ENCODE assay signal across 13 cellular contexts in genomic region chr6:24228681-24229255, GRCh38.
DNase-seq lines count a peak whose midpoint lies in the region; ATAC-seq and TF ChIP-seq lines count a peak whose summit lies in the region.
"Had no signal": no experiment of that assay in that cellular context is flagged by ENCODE, and none has a peak within 500 bp of the region (broad histone marks: within the 10 kb centered on the region; RNA-seq: fewer than 3 reads in every experiment).

No MANE protein-coding gene starts in this region.

- DNase-seq in AG10803 (ENCODE audit: low read depth) (peak; percentile 60), GM23338 (ENCODE audit: low spot score) (no peak), RKO (ENCODE audit: low spot score) (peak; percentile 30), islet precursor cell (peak; percentile 83), GM20000 (ENCODE audit: low spot score) (no peak)
- DNase-seq in activated CD4-positive, alpha-beta T cell treated with anti-CD3 and anti-CD28 coated beads, Interleukin-2, amount 10 ng/mL, durations not matched to agents 24 days and 14 days = no peak
- no peak for DNase-seq in stimulated activated CD4-positive, alpha-beta T cell treated with anti-CD3 and anti-CD28 coated beads, Interleukin-2, amount 100 ng/mL, for 24 hours
- DNase-seq: activated CD4-positive, CD25-positive, alpha-beta regulatory T cell; effector memory CD4-positive, alpha-beta T cell; NCI-H187 treated with DMSO at 0.1 percent for 48 hours; stimulated activated naive B cell treated with anti-CD40 and anti-IgM and Interleukin-4, amounts not matched to agents 10 μg/mL and 1 μg/mL and 100 μg/mL, for 72 hours had no signal

- H2AFZ ChIP-seq in GM23338 = peak overlapping the region; percentile 77

- peak overlapping the region; percentile 30; the same call in 1 of the 2 replicates for H3K4me2 ChIP-seq in GM23338

- H3K4me3 ChIP-seq in AG10803 (ENCODE audit: low read length) = no peak overlapping the region
- H3K4me3 ChIP-seq in GM23338 = no peak overlapping the region

- H3K27me3 ChIP-seq in GM23338 (ENCODE audit: insufficient read depth) = no peaks in the 10 kb centered on the region
- H3K27me3 ChIP-seq: neutrophil had no signal

- H3K27me3 Mint-ChIP-seq in GM23338 (ENCODE audit: insufficient read depth, low read depth, poor library complexity) = peaks cover 6% of the 10 kb centered on the region
- peaks cover 2% of the 10 kb centered on the region for H3K27me3 Mint-ChIP-seq in activated CD4-positive, alpha-beta T cell treated with anti-CD3 and anti-CD28 coated beads, Interleukin-2, amount 10 ng/mL, durations not matched to agents 24 days and 14 days

- ATAC-seq in GM23338 (no peak), HG03521 (IDR thresholded peaks at IDR 0.05; ENCODE audit: unreplicated experiment) (no peak)

- H3K9me2 ChIP-seq in GM23338 (ENCODE audit: insufficient read depth) = peaks cover 6% of the 10 kb centered on the region; the same call in 1 of the 2 replicates

- no peak overlapping the region for H3K4me3 Mint-ChIP-seq in GM23338
- no peak overlapping the region for H3K4me3 Mint-ChIP-seq in activated CD4-positive, alpha-beta T cell treated with anti-CD3 and anti-CD28 coated beads, Interleukin-2, amount 10 ng/mL, durations not matched to agents 24 days and 14 days
- H3K4me3 Mint-ChIP-seq: stimulated activated naive B cell treated with anti-CD40 and anti-IgM and Interleukin-4, amounts not matched to agents 10 μg/mL and 1 μg/mL and 100 μg/mL, for 72 hours had no signal

- H3K4me1 ChIP-seq in GM23338 (ENCODE audit: insufficient read depth) = peaks cover 15% of the 10 kb centered on the region

- 0 out of 2 replicates have a peak overlapping the region, but pooled peaks have one; percentile 38 for H3K27ac Mint-ChIP-seq in GM23338
- no peak overlapping the region for H3K27ac Mint-ChIP-seq in activated CD4-positive, alpha-beta T cell treated with anti-CD3 and anti-CD28 coated beads, Interleukin-2, amount 10 ng/mL, durations not matched to agents 24 days and 14 days
- H3K27ac Mint-ChIP-seq: stimulated activated naive B cell treated with anti-CD40 and anti-IgM and Interleukin-4, amounts not matched to agents 10 μg/mL and 1 μg/mL and 100 μg/mL, for 72 hours had no signal

- no peaks in the 10 kb centered on the region for H3F3A ChIP-seq in GM23338 (replicated peaks; ENCODE audit: low read depth)

- no peak for TF ChIP-seq CTCF in AG10803 (conservative IDR thresholded peaks at IDR 0.05; ENCODE audit: low read length)
- TF ChIP-seq CTCF in GM23338 (conservative IDR thresholded peaks at IDR 0.05; ENCODE audit: low read depth in 2 of 2) = no peak
- TF ChIP-seq CTCF in GM20000 (IDR thresholded peaks at IDR 0.05; ENCODE audit: extremely low read depth, missing control alignments) = no peak

- intact Hi-C loops in activated CD4-positive, alpha-beta T cell treated with anti-CD3 and anti-CD28 coated beads, Interleukin-2, amount 10 ng/mL, durations not matched to agents 24 days and 14 days (cut with micrococcal nuclease) = no loop called here

- H4K20me1 ChIP-seq in GM23338 (replicated peaks; ENCODE audit: insufficient read depth) = no peaks in the 10 kb centered on the region

- no peaks in the 10 kb centered on the region for H3K36me3 ChIP-seq in GM23338 (ENCODE audit: insufficient read depth)
- H3K36me3 ChIP-seq: neutrophil had no signal

- peaks cover 25% of the 10 kb centered on the region for H3K4me1 Mint-ChIP-seq in GM23338
- no peaks in the 10 kb centered on the region for H3K4me1 Mint-ChIP-seq in activated CD4-positive, alpha-beta T cell treated with anti-CD3 and anti-CD28 coated beads, Interleukin-2, amount 10 ng/mL, durations not matched to agents 24 days and 14 days
- H3K4me1 Mint-ChIP-seq: stimulated activated naive B cell treated with anti-CD40 and anti-IgM and Interleukin-4, amounts not matched to agents 10 μg/mL and 1 μg/mL and 100 μg/mL, for 72 hours had no signal

- H3K36me3 Mint-ChIP-seq in GM23338 (ENCODE audit: low read depth) = no peaks in the 10 kb centered on the region
- no peaks in the 10 kb centered on the region for H3K36me3 Mint-ChIP-seq in activated CD4-positive, alpha-beta T cell treated with anti-CD3 and anti-CD28 coated beads, Interleukin-2, amount 10 ng/mL, durations not matched to agents 24 days and 14 days (ENCODE audit: low read depth)
- H3K36me3 Mint-ChIP-seq: stimulated activated naive B cell treated with anti-CD40 and anti-IgM and Interleukin-4, amounts not matched to agents 10 μg/mL and 1 μg/mL and 100 μg/mL, for 72 hours had no signal

- H3K27ac ChIP-seq in GM23338 (ENCODE audit: low read depth) = no peak overlapping the region
- H3K27ac ChIP-seq: neutrophil had no signal

- H3K79me2 ChIP-seq in GM23338 (replicated peaks; ENCODE audit: insufficient read depth) = no peaks in the 10 kb centered on the region

- H3K9me3 Mint-ChIP-seq in GM23338 = no peaks in the 10 kb centered on the region; the same call in 2 of the 3 replicates
- no peaks in the 10 kb centered on the region for H3K9me3 Mint-ChIP-seq in activated CD4-positive, alpha-beta T cell treated with anti-CD3 and anti-CD28 coated beads, Interleukin-2, amount 10 ng/mL, durations not matched to agents 24 days and 14 days
- H3K9me3 Mint-ChIP-seq: stimulated activated naive B cell treated with anti-CD40 and anti-IgM and Interleukin-4, amounts not matched to agents 10 μg/mL and 1 μg/mL and 100 μg/mL, for 72 hours had no signal

TF ChIP-seq in GM23338, 12 proteins besides CTCF, POLR2A, EP300 and RAD21:
- no peak for TF ChIP-seq REST (IDR thresholded peaks at IDR 0.05; ENCODE audit: unreplicated experiment)
- TF ChIP-seq ETS1 (IDR thresholded peaks at IDR 0.05) = no peak
- no peak for TF ChIP-seq CREB1 (CRISPR knock-in tag; IDR thresholded peaks at IDR 0.05; ENCODE audit: low read depth)
- no peak for TF ChIP-seq JUNB (IDR thresholded peaks at IDR 0.05; ENCODE audit: unreplicated experiment)
- TF ChIP-seq ZNF114 (CRISPR knock-in tag; IDR thresholded peaks at IDR 0.05) = no peak

Comparison
In these comparisons a context has a peak if more than half of its experiments do, and no peak if none do; other contexts are left out.
1. DNase-seq: peak in AG10803 (single experiment), RKO (single experiment) and islet precursor cell (single experiment); none in GM23338 (single experiment), GM20000 (single experiment), activated CD4-positive, alpha-beta T cell treated with anti-CD3 and anti-CD28 coated beads, Interleukin-2, amount 10 ng/mL, durations not matched to agents 24 days and 14 days (single experiment) and stimulated activated CD4-positive, alpha-beta T cell treated with anti-CD3 and anti-CD28 coated beads, Interleukin-2, amount 100 ng/mL, for 24 hours (0 of 2).